10 cellular contexts compared by ENCODE assay signal in the genomic region with DNA sequence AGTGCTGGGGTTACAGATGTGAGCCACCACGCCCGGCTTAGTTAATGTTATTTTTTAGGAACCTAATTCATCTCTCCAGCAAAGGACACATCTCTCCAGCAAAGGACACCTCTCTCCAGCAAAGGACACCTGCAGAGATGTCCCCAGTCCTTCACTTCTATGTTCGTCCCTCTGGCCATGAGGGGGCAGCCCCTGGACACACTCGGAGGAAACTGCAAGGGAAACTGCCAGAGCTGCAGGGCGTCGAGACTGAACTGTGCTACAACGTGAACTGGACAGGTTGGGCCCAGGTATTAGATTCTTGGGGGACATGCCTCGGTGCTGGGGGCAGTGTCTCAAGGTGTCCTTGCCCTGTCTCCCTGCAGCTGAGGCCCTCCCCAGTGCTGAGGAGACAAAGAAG. TPM values are rescaled to one million over a fixed set of nuclear protein-coding genes. Genes with fewer than 3 reads are reported as not detected.
DNase-seq lines count a peak whose midpoint lies in the region; ATAC-seq and TF ChIP-seq lines count a peak whose summit lies in the region.
"Had no signal": no experiment of that assay in that cellular context is flagged by ENCODE, and none has a peak within 500 bp of the region (broad histone marks: within the 10 kb centered on the region; RNA-seq: fewer than 3 reads in every experiment).

No MANE protein-coding gene starts in this region.

- TF ChIP-seq CTCF in heart left ventricle (IDR thresholded peaks at IDR 0.05) (peak in 6 of 12 donors; percentile 15 to 55 (median 31)), upper lobe of right lung (IDR thresholded peaks at IDR 0.05) (no peak)

- H3K27me3 ChIP-seq in heart left ventricle (no peaks in the 10 kb centered on the region), upper lobe of right lung (no peaks in the 10 kb centered on the region), trophoblast cell (ENCODE audit: insufficient read depth, low read length) (no peaks in the 10 kb centered on the region)
- H3K27me3 ChIP-seq: BLaER1, SJSA1 had no signal

- no peak overlapping the region for H2AK5ac ChIP-seq in trophoblast cell (ENCODE audit: low read length)

- peak in 3 of 5 donors; percentile 24 to 49 (median 39) for DNase-seq in heart left ventricle
- DNase-seq in left cardiac atrium, result no peak
- peak; percentile 8 for DNase-seq in fibroblast of peridontal ligament (ENCODE audit: extremely low read depth)
- no peak for DNase-seq in upper lobe of right lung
- DNase-seq in trophoblast cell, result no peak
- DNase-seq: activated T-cell treated with anti-CD3 and anti-CD28 coated beads, Interleukin-2, amount 50 U/mL, for 1 hour; naive thymus-derived CD8-positive, alpha-beta T cell had no signal

- H3K4me2 ChIP-seq in trophoblast cell (ENCODE audit: low read length), result no peak overlapping the region
- H3K4me2 ChIP-seq: BLaER1 had no signal

- no peak overlapping the region for H3K23ac ChIP-seq in trophoblast cell (ENCODE audit: low read length)

- 46 to 90% (median 69%) methylated on average over 4 to 8 of the region's 8 CpGs for WGBS in heart left ventricle, 4 donors
- no CpG with 5 or more reads among the region's 8 CpGs for WGBS in trophoblast cell (ENCODE audit: extremely low coverage, insufficient coverage, insufficient read length)

- no peak overlapping the region for H3K9ac ChIP-seq in trophoblast cell (ENCODE audit: low read length)
- H3K9ac ChIP-seq: BLaER1 had no signal

- intact Hi-C loops in heart left ventricle (cut with DNase I) (loop anchor here in 6 of 10 donors (2.0 to 5.0 kb wide), 4 partner anchors 34 to 48 kb away; a partner anchor contains a TSS), left cardiac atrium (cut with DNase I) (loop anchor here in 1 of 2 donors (5.0 kb wide), 1 partner anchor 34 kb away; a partner anchor contains a TSS), upper lobe of right lung (cut with DNase I) (no loop called here)

- no peak overlapping the region for H3K4ac ChIP-seq in trophoblast cell (ENCODE audit: low read depth, low read length)

- ATAC-seq in heart left ventricle (no peak), left cardiac atrium (no peak), upper lobe of right lung (peak; percentile 24), HG02885 (IDR thresholded peaks at IDR 0.05; ENCODE audit: poor library complexity, unreplicated experiment) (no peak)
- ATAC-seq: naive thymus-derived CD8-positive, alpha-beta T cell had no signal

- no peak overlapping the region for H3K18ac ChIP-seq in trophoblast cell (ENCODE audit: low read length)

- no peak overlapping the region for H3K14ac ChIP-seq in trophoblast cell (ENCODE audit: low read length)

- H3K79me2 ChIP-seq in trophoblast cell (ENCODE audit: control insufficient read depth, insufficient read depth, low read length, poor library complexity), result peaks cover 2% of the 10 kb centered on the region

- H2AFZ ChIP-seq in trophoblast cell (ENCODE audit: insufficient read depth, low read length, poor library complexity), result no peak overlapping the region

- H3K4me1 ChIP-seq in heart left ventricle (peaks cover 0 to 11% (median 7%) of the 10 kb centered on the region in 12 donors), upper lobe of right lung (peaks cover 9% of the 10 kb centered on the region), trophoblast cell (ENCODE audit: control insufficient read depth in 1 of 2, insufficient read depth in 2 of 2, low read length in 2 of 2) (peaks cover 0 to 2% of the 10 kb centered on the region in 2 experiments)

- no peak overlapping the region for H4K12ac ChIP-seq in trophoblast cell (ENCODE audit: low read depth, low read length)

- H3K36me3 ChIP-seq in heart left ventricle, result peaks cover 0 to 47% (median 39%) of the 10 kb centered on the region in 9 donors
- H3K36me3 ChIP-seq in upper lobe of right lung, result peaks cover 39% of the 10 kb centered on the region
- H3K36me3 ChIP-seq in trophoblast cell (ENCODE audit: control insufficient read depth in 1 of 2, insufficient read depth in 2 of 2, low read length in 2 of 2), result peaks cover 30 to 33% of the 10 kb centered on the region in 2 experiments

- H2BK12ac ChIP-seq in trophoblast cell (ENCODE audit: low read length), result no peak overlapping the region

- no peak overlapping the region for H4K8ac ChIP-seq in trophoblast cell (ENCODE audit: low read depth, low read length)

- H2BK120ac ChIP-seq in trophoblast cell (ENCODE audit: insufficient read depth, low read length, poor library complexity), result no peak overlapping the region

- H3K9me3 ChIP-seq in heart left ventricle (no peaks in the 10 kb centered on the region), upper lobe of right lung (no peaks in the 10 kb centered on the region), trophoblast cell (ENCODE audit: insufficient read depth, low read depth, low read length) (no peaks in the 10 kb centered on the region)
- H3K9me3 ChIP-seq: BLaER1, SJSA1 had no signal

- H4K91ac ChIP-seq in trophoblast cell (ENCODE audit: low read depth, low read length), result no peak overlapping the region

- H3K4me3 ChIP-seq in heart left ventricle (no peak overlapping the region), upper lobe of right lung (no peak overlapping the region), trophoblast cell (ENCODE audit: low read depth, low read length) (no peak overlapping the region)
- H3K4me3 ChIP-seq: BLaER1, SJSA1 had no signal

- peaks cover 4% of the 10 kb centered on the region for H3K79me1 ChIP-seq in trophoblast cell (ENCODE audit: low read length)

- H2BK5ac ChIP-seq in trophoblast cell (ENCODE audit: low read depth, low read length, poor library complexity), result no peak overlapping the region

- TF ChIP-seq POLR2A in heart left ventricle (IDR thresholded peaks at IDR 0.05), result no peak

- H3K27ac ChIP-seq in heart left ventricle (no peak overlapping the region), upper lobe of right lung (no peak overlapping the region), trophoblast cell (ENCODE audit: low read depth, low read length) (no peak overlapping the region)
- H3K27ac ChIP-seq: BLaER1, SJSA1 had no signal

RNA-seq across cellular contexts. Expression of a gene that starts 4.7 kb away (rescaled TPM):
- total RNA-seq in heart left ventricle (10 to 100 TPM in 7 of 9 donors, 1 to 10 TPM in 2; 7.7 to 23.8 (median 14.1) TPM), left cardiac atrium (10 to 100 TPM; 13.5 to 24.1 TPM), upper lobe of right lung (28.3 TPM)
- 10 to 100 TPM in 1 of 2 donors, 1 to 10 TPM in 1; 6.1 to 11.8 TPM for polyA plus RNA-seq in heart left ventricle
- polyA plus RNA-seq in trophoblast cell (2013), result 13.3 and 14.4 TPM in 2 replicates

RNA-seq across cellular contexts. Expression of a gene that starts 5.9 kb away (rescaled TPM):
- total RNA-seq in heart left ventricle (10 to 100 TPM in 7 of 9 donors, 1 to 10 TPM in 2; 4.6 to 24.4 (median 12.1) TPM), left cardiac atrium (10 to 100 TPM; 16.0 to 16.6 TPM), upper lobe of right lung (57.1 TPM)
- 10 to 100 TPM in 1 of 2 donors, 1 to 10 TPM in 1; 7.9 to 13.3 TPM for polyA plus RNA-seq in heart left ventricle
- 10.1 and 10.3 TPM in 2 replicates for polyA plus RNA-seq in trophoblast cell (2013)

RNA-seq across cellular contexts. Expression of a gene that starts 34.7 kb away (rescaled TPM):
- total RNA-seq in heart left ventricle (10 to 100 TPM; 22.3 to 33.6 (median 27.1) TPM), left cardiac atrium (10 to 100 TPM; 23.3 to 25.7 TPM), upper lobe of right lung (31.0 TPM)
- 10 to 100 TPM; 36.3 to 54.2 TPM for polyA plus RNA-seq in heart left ventricle
- 32.6 and 35.6 TPM in 2 replicates for polyA plus RNA-seq in trophoblast cell (2013)

RNA-seq across cellular contexts. Expression of a gene that starts 41.4 kb away (rescaled TPM):
- total RNA-seq in heart left ventricle, result 1 to 10 TPM in 8 of 9 donors, under 1 TPM in 1; 0.52 to 7.5 (median 2.1) TPM
- 1 to 10 TPM; 2.2 to 3.9 TPM for polyA plus RNA-seq in heart left ventricle
- 1 to 10 TPM; 2.2 to 2.8 TPM for total RNA-seq in left cardiac atrium
- 7.4 TPM for total RNA-seq in upper lobe of right lung
- polyA plus RNA-seq in trophoblast cell (2013), result 2.6 and 2.8 TPM in 2 replicates

RNA-seq across cellular contexts. Expression of a gene that starts 43.4 kb away (rescaled TPM):
- 10 to 100 TPM in 1 of 9 donors, 1 to 10 TPM in 1, under 1 TPM in 3, not detected in 4; 0.23 to 10.3 (median 0.81) TPM for total RNA-seq in heart left ventricle
- polyA plus RNA-seq in heart left ventricle, result under 1 TPM in 1 of 2 donors, not detected in 1; 0.47 TPM
- total RNA-seq in left cardiac atrium, result 1 to 10 TPM; 1.4 to 1.5 TPM
- 1.4 TPM for total RNA-seq in upper lobe of right lung
- polyA plus RNA-seq in trophoblast cell (2013), result 77.1 and 81.2 TPM in 2 replicates
- total RNA-seq: naive thymus-derived CD8-positive, alpha-beta T cell had no signal
- polyA plus RNA-seq: naive thymus-derived CD8-positive, alpha-beta T cell had no signal

Comparison
In these comparisons a context has a peak if more than half of its experiments do, and no peak if none do; other contexts are left out.
1. DNase-seq: peak in heart left ventricle (3 of 5) and fibroblast of peridontal ligament (single experiment); none in left cardiac atrium (single experiment), upper lobe of right lung (single experiment) and trophoblast cell (0 of 2).